ENCODE assay signal across 16 cellular contexts in the genomic region with DNA sequence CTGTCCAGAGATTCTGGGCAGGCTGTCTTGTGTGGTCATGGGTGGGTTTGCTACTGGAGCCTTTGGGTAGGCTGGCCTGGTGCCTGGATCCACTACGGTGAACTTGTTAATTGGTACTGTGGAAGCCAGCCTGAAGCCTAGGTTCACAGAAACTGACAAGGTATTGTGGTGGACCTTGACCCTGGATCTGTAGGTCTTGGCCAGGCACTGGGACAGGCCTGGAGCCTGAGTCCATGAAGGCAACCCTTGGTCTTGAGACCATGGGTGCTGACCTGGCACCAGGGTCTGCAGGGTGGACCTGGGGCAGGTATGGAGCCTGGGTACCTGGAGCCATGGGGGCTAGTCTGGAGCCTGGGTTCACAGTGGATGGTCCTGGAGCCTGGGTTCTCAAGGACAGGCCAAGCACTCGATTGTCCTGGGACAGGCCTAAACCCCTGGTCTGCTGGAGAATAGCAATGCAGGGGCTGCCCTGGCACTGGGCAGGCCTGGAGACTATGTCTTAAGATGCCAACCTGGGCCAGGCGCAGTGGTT.
A peak's percentile ranks its signal among the peaks of the same experiment; 100 is the strongest.
DNase-seq lines count a peak whose midpoint lies in the region; ATAC-seq and TF ChIP-seq lines count a peak whose summit lies in the region.
"Had no signal": no experiment of that assay in that cellular context is flagged by ENCODE, and none has a peak within 500 bp of the region (broad histone marks: within the 10 kb centered on the region; RNA-seq: fewer than 3 reads in every experiment).

No MANE protein-coding gene starts in this region.

- H3K4me3 Mint-ChIP-seq in activated CD8-positive, alpha-beta memory T cell treated with anti-CD3 and anti-CD28 coated beads, Interleukin-2, amount 10 ng/mL, durations not matched to agents 7 days and 5 days: no peak overlapping the region
- H3K4me3 Mint-ChIP-seq: CD4-positive, alpha-beta T cell had no signal

- peaks cover 15% of the 10 kb centered on the region for H3K27me3 Mint-ChIP-seq in activated CD8-positive, alpha-beta memory T cell treated with anti-CD3 and anti-CD28 coated beads, Interleukin-2, amount 10 ng/mL, durations not matched to agents 7 days and 5 days

- H3K36me3 Mint-ChIP-seq in activated CD8-positive, alpha-beta memory T cell treated with anti-CD3 and anti-CD28 coated beads, Interleukin-2, amount 10 ng/mL, durations not matched to agents 7 days and 5 days: no peaks in the 10 kb centered on the region

- H3K27ac ChIP-seq in right lobe of liver (no peak overlapping the region), tibial artery (peak overlapping the region; percentile 24 to 40)
- H3K27ac ChIP-seq: 22Rv1, A549, C4-2B, GM23248 had no signal

- H3K36me3 ChIP-seq in right lobe of liver (no peaks in the 10 kb centered on the region), tibial artery (no peaks in the 10 kb centered on the region)

- H3K9me3 ChIP-seq in right lobe of liver: no peaks in the 10 kb centered on the region
- no peaks in the 10 kb centered on the region for H3K9me3 ChIP-seq in tibial artery
- H3K9me3 ChIP-seq: A549 had no signal

- H3K4me3 ChIP-seq in right lobe of liver (no peak overlapping the region), tibial artery (no peak overlapping the region)
- H3K4me3 ChIP-seq: A549, GM23248 had no signal

- peaks cover 2% of the 10 kb centered on the region for H3K9me3 Mint-ChIP-seq in activated CD8-positive, alpha-beta memory T cell treated with anti-CD3 and anti-CD28 coated beads, Interleukin-2, amount 10 ng/mL, durations not matched to agents 7 days and 5 days (ENCODE audit: low read depth)

- TF ChIP-seq POLR2A in right lobe of liver (IDR thresholded peaks at IDR 0.05): no peak

- H3K4me1 ChIP-seq in right lobe of liver (no peaks in the 10 kb centered on the region), tibial artery (peaks cover 0 to 53% (median 18%) of the 10 kb centered on the region in 4 donors)
- H3K4me1 ChIP-seq: Caco-2 had no signal

- CTCF ChIA-PET in activated CD8-positive, alpha-beta memory T cell treated with anti-CD3 and anti-CD28 coated beads, Interleukin-2, amount 10 ng/mL, durations not matched to agents 7 days and 5 days (lab: Charles Lee): no interaction called here

- no peaks in the 10 kb centered on the region for H3K4me1 Mint-ChIP-seq in activated CD8-positive, alpha-beta memory T cell treated with anti-CD3 and anti-CD28 coated beads, Interleukin-2, amount 10 ng/mL, durations not matched to agents 7 days and 5 days

- H3K27ac Mint-ChIP-seq in activated CD8-positive, alpha-beta memory T cell treated with anti-CD3 and anti-CD28 coated beads, Interleukin-2, amount 10 ng/mL, durations not matched to agents 7 days and 5 days: no peak overlapping the region
- H3K27ac Mint-ChIP-seq: CD4-positive, alpha-beta T cell had no signal

- ATAC-seq in activated CD8-positive, alpha-beta memory T cell treated with anti-CD3 and anti-CD28 coated beads, Interleukin-2, amount 10 ng/mL, durations not matched to agents 7 days and 5 days: no peak
- ATAC-seq in right lobe of liver: peak in 3 of 4 donors; percentile 10 to 68 (median 24)
- peak; percentile 44 for ATAC-seq in sciatic nerve
- ATAC-seq: A549 had no signal

- WGBS in right lobe of liver (ENCODE audit: insufficient coverage, low coverage, low lambda C conversion rate, missing lambda C conversion rate): 33% methylated on average over 1 of the region's 3 CpGs

- DNase-seq in activated CD8-positive, alpha-beta memory T cell treated with anti-CD3 and anti-CD28 coated beads, Interleukin-2, amount 50 U/mL, for 48 hours: peak; percentile 38
- DNase-seq in activated CD8-positive, alpha-beta memory T cell treated with anti-CD3 and anti-CD28 coated beads, Interleukin-2, amount 10 ng/mL, durations not matched to agents 7 days and 5 days: no peak
- DNase-seq in right lobe of liver (no peak), sciatic nerve (ENCODE audit: low spot score) (no peak), tibial artery (no peak), NCI-H146 treated with DMSO at 0.1 percent for 48 hours (lab: John Stamatoyannopoulos, UW; ENCODE audit: unreplicated experiment) (no peak), activated gamma-delta T cell treated with Interleukin-2 at 50 U/mL for 16 hours (no peak), islet precursor cell (no peak)
- DNase-seq: AML-193; Caco-2; CD4-positive, alpha-beta T cell; GM23248; HCEC 1CT had no signal

- intact Hi-C loops in right lobe of liver (cut with DNase I) (no loop called here), sciatic nerve (cut with DNase I) (no loop called here), tibial artery (cut with DNase I; ENCODE audit: low total_unique reads) (no loop called here)

- TF ChIP-seq CTCF in right lobe of liver (IDR thresholded peaks at IDR 0.05) (no peak), tibial artery (IDR thresholded peaks at IDR 0.05) (no peak)

- H3K27me3 ChIP-seq in right lobe of liver: no peaks in the 10 kb centered on the region
- H3K27me3 ChIP-seq in tibial artery: no peaks in the 10 kb centered on the region

Comparison
In these comparisons a context has a peak if more than half of its experiments do, and no peak if none do; other contexts are left out.
1. H3K27ac ChIP-seq: peak in tibial artery (2 of 2); none in right lobe of liver (0 of 3).